Comparison of ENCODE assay signal across 9 cellular contexts in the genomic region with DNA sequence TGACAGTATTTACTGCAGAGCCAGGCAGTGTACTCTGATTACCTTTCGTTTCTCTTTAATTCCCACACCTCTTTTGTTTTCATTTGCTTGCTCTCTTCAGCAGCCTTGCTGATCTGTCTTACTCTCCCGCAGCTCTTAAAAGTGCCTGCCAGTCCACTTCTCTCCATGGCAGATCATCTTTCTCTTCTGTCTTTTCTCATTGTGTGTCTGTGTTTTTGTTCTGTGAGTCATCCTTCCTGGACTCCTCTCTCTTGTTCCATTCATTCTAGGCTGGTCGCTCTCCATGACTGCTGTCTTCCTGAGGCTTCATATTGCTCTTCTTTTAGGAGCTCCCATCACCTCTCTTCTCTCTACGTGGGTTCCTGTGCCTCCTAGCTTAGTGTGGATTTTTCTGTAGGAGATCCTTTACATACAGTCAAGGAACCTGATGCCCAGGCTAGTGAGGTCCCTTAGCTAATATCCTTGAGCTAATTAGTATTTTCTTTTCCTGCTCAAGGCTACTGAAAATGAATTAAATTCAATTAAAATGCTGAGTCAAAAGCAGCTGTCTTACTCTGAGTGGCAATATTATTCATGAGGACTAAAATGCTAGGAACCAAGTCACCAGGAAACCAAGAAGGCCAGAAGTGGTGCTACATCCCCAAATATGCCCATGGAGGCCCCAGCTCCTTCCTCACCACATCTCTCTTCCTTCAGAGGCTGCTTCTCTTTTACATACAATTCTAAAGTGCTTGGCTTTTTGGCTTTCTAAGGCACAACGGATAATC.
DNase-seq lines count a peak whose midpoint lies in the region; ATAC-seq and TF ChIP-seq lines count a peak whose summit lies in the region.
"Had no signal": no experiment of that assay in that cellular context is flagged by ENCODE, and none has a peak within 500 bp of the region (broad histone marks: within the 10 kb centered on the region; RNA-seq: fewer than 3 reads in every experiment).

No MANE protein-coding gene starts in this region.

- H3K36me3 ChIP-seq in adipocyte (ENCODE audit: control insufficient read depth, insufficient read depth, low read length, severe bottlenecking) (no peaks in the 10 kb centered on the region), aorta (ENCODE audit: control insufficient read depth in 1 of 2, insufficient read depth in 2 of 2, low read length in 1 of 2) (no peaks in the 10 kb centered on the region), left ventricle myocardium inferior (no peaks in the 10 kb centered on the region)
- H3K36me3 ChIP-seq: gastroesophageal sphincter had no signal

- peak overlapping the region; percentile 3 for H3K9ac ChIP-seq in adipocyte (ENCODE audit: low read length)

- 73 to 75% methylated on average over 5 of the region's 5 CpGs for WGBS in aorta, 2 donors

- ATAC-seq in HG03139 (IDR thresholded peaks at IDR 0.05; ENCODE audit: unreplicated experiment) (no peak), aorta (ENCODE audit: low FRiP score) (no peak)
- ATAC-seq: gastroesophageal sphincter had no signal

- H3K9me3 ChIP-seq in adipocyte (ENCODE audit: control insufficient read depth, low read length), result no peaks in the 10 kb centered on the region
- no peaks in the 10 kb centered on the region for H3K9me3 ChIP-seq in aorta (ENCODE audit: control insufficient read depth, low read length)
- no peaks in the 10 kb centered on the region for H3K9me3 ChIP-seq in left ventricle myocardium inferior (replicated peaks)
- H3K9me3 ChIP-seq: gastroesophageal sphincter had no signal

- H3K27ac ChIP-seq in aorta (ENCODE audit: low read depth in 1 of 2, low read length in 2 of 2) (no peak overlapping the region), left ventricle myocardium inferior (replicated peaks) (no peak overlapping the region)
- H3K27ac ChIP-seq: gastroesophageal sphincter had no signal

- peak overlapping the region; percentile 20 for H3K4me3 ChIP-seq in adipocyte (ENCODE audit: low read length)
- no peak overlapping the region for H3K4me3 ChIP-seq in aorta (ENCODE audit: low read length in 2 of 2)
- H3K4me3 ChIP-seq in left ventricle myocardium inferior, result no peak overlapping the region
- H3K4me3 ChIP-seq: gastroesophageal sphincter had no signal

- peaks cover 23% of the 10 kb centered on the region for H3K4me1 ChIP-seq in adipocyte (ENCODE audit: control insufficient read depth, insufficient read depth, low read length)
- no peaks in the 10 kb centered on the region for H3K4me1 ChIP-seq in aorta (ENCODE audit: control insufficient read depth in 1 of 2, insufficient read depth in 2 of 2, low read length in 2 of 2)
- H3K4me1 ChIP-seq in left ventricle myocardium inferior, result peaks cover 15% of the 10 kb centered on the region

- intact Hi-C loops in aorta (cut with DNase I), result no loop called here
- intact Hi-C loops in left ventricle myocardium inferior (cut with micrococcal nuclease), result no loop called here

- DNase-seq in COLO668 (lab: John Stamatoyannopoulos, UW; ENCODE audit: unreplicated experiment), result peak; percentile 34
- peak; percentile 92 for DNase-seq in LHCN-M2 (ENCODE audit: low read depth)
- DNase-seq in adipocyte (ENCODE audit: low read depth), result peak; percentile 81
- DNase-seq in kidney tubule cell (ENCODE audit: low spot score), result peak; percentile 69
- no peak for DNase-seq in NCI-H1092 (lab: John Stamatoyannopoulos, UW)
- DNase-seq in aorta, result no peak
- no peak for DNase-seq in left ventricle myocardium inferior

- TF ChIP-seq CTCF in left ventricle myocardium inferior (IDR thresholded peaks at IDR 0.05; ENCODE audit: borderline replicate concordance), result no peak

- H3K27me3 ChIP-seq in adipocyte (replicated peaks; ENCODE audit: control insufficient read depth, insufficient read depth, low read length) (no peaks in the 10 kb centered on the region), aorta (ENCODE audit: control insufficient read depth in 1 of 2, insufficient read depth in 2 of 2, low read length in 1 of 2) (no peaks in the 10 kb centered on the region), left ventricle myocardium inferior (ENCODE audit: low read depth) (no peaks in the 10 kb centered on the region)
- H3K27me3 ChIP-seq: gastroesophageal sphincter had no signal

Comparison
In these comparisons a context has a peak if more than half of its experiments do, and no peak if none do; other contexts are left out.
1. DNase-seq: peak in COLO668 (single experiment), LHCN-M2 (single experiment), adipocyte (single experiment) and kidney tubule cell (single experiment); none in NCI-H1092 (single experiment), aorta (0 of 2) and left ventricle myocardium inferior (single experiment).